ENCODE assay signal across 1 cellular context in genomic region chr21:35404247-35404646, GRCh38.
TF ChIP-seq lines count a peak whose summit lies in the region.

No MANE protein-coding gene starts in this region.

TF ChIP-seq in WTC11, 78 proteins besides CTCF, POLR2A, EP300 and RAD21 (continued from another document):
- TF ChIP-seq GTF2I (CRISPR knock-in tag; conservative IDR thresholded peaks at IDR 0.05) (no peak), ERG (CRISPR knock-in tag; IDR thresholded peaks at IDR 0.05) (no peak), SP1 (CRISPR knock-in tag; conservative IDR thresholded peaks at IDR 0.05) (no peak), NR2C2 (CRISPR knock-in tag; IDR thresholded peaks at IDR 0.05) (no peak), EMX1 (CRISPR knock-in tag; IDR thresholded peaks at IDR 0.05) (no peak), CREM (CRISPR knock-in tag; IDR thresholded peaks at IDR 0.05) (no peak), FOXK1 (CRISPR knock-in tag; IDR thresholded peaks at IDR 0.05) (no peak), ATF6 (CRISPR knock-in tag; IDR thresholded peaks at IDR 0.05) (no peak), FOXJ3 (CRISPR knock-in tag; IDR thresholded peaks at IDR 0.05; ENCODE audit: borderline replicate concordance) (no peak), PRRX2 (CRISPR knock-in tag; IDR thresholded peaks at IDR 0.05) (no peak), E2F1 (CRISPR knock-in tag; IDR thresholded peaks at IDR 0.05) (no peak), JUN (CRISPR knock-in tag; IDR thresholded peaks at IDR 0.05) (no peak), FOXP4 (CRISPR knock-in tag; IDR thresholded peaks at IDR 0.05) (no peak), ATF2 (CRISPR knock-in tag; IDR thresholded peaks at IDR 0.05; ENCODE audit: borderline replicate concordance, low read depth) (no peak), ZNF219 (CRISPR knock-in tag; IDR thresholded peaks at IDR 0.05; ENCODE audit: borderline replicate concordance) (no peak), MXD4 (CRISPR knock-in tag; IDR thresholded peaks at IDR 0.05; ENCODE audit: borderline replicate concordance) (no peak), ZNF396 (CRISPR knock-in tag; IDR thresholded peaks at IDR 0.05; ENCODE audit: borderline replicate concordance) (no peak), TCF7 (CRISPR knock-in tag; IDR thresholded peaks at IDR 0.05; ENCODE audit: low read depth) (no peak), HMGA2 (CRISPR knock-in tag; IDR thresholded peaks at IDR 0.05) (no peak)
